In genomic region chr5:31531543-31531887, GRCh38 we compare ENCODE assay signal across 8 cellular contexts. TPM values are rescaled to one million over a fixed set of nuclear protein-coding genes. Genes with fewer than 3 reads are reported as not detected.
A peak's percentile ranks its signal among the peaks of the same experiment; 100 is the strongest.
DNase-seq lines count a peak whose midpoint lies in the region; ATAC-seq and TF ChIP-seq lines count a peak whose summit lies in the region.

No MANE protein-coding gene starts in this region.

- peak overlapping the region; percentile 95 for H3K4me3 Mint-ChIP-seq in T-helper 1 cell treated with Interleukin-12 subunit alpha and Interleukin-12 subunit beta and Interleukin-4 antibody, amounts not matched to agents 30 μg/mL and 1 μg/mL, for 36 hours
- H3K4me3 Mint-ChIP-seq in mesothelial cell of epicardium = peak overlapping the region; percentile 100

- peaks cover 26 to 44% of the 10 kb centered on the region in 2 donors for H3K36me3 ChIP-seq in duodenal mucosa (ENCODE audit: control insufficient read depth in 1 of 2, insufficient read depth in 2 of 2, low read length in 2 of 2)
- peaks cover 26% of the 10 kb centered on the region for H3K36me3 ChIP-seq in thoracic aorta

- DNase-seq in ELR (ENCODE audit: low read depth) (peak; percentile 39), mesothelial cell of epicardium (ENCODE audit: low spot score in 2 of 2, unreplicated experiment in 2 of 2) (peak in 1 of 2 experiments; percentile 48), thoracic aorta (ENCODE audit: low spot score) (no peak), GOT3 (lab: John Stamatoyannopoulos, UW) (no peak)

- no peaks in the 10 kb centered on the region for H3K9me3 Mint-ChIP-seq in T-helper 1 cell treated with Interleukin-12 subunit alpha and Interleukin-12 subunit beta and Interleukin-4 antibody, amounts not matched to agents 30 μg/mL and 1 μg/mL, for 36 hours
- H3K9me3 Mint-ChIP-seq in mesothelial cell of epicardium = no peaks in the 10 kb centered on the region

- no peak for TF ChIP-seq CTCF in mesothelial cell of epicardium (IDR thresholded peaks at IDR 0.05; ENCODE audit: unreplicated experiment)
- TF ChIP-seq CTCF in thoracic aorta (IDR thresholded peaks at IDR 0.05) = no peak

- peak overlapping the region; percentile 90 to 91 for H3K9ac ChIP-seq in duodenal mucosa (ENCODE audit: low read depth in 1 of 2, low read length in 2 of 2)

- H3K27ac Mint-ChIP-seq in T-helper 1 cell treated with Interleukin-12 subunit alpha and Interleukin-12 subunit beta and Interleukin-4 antibody, amounts not matched to agents 30 μg/mL and 1 μg/mL, for 36 hours = peak overlapping the region; percentile 82
- peak overlapping the region; percentile 98 for H3K27ac Mint-ChIP-seq in mesothelial cell of epicardium

- no peaks in the 10 kb centered on the region for H3K27me3 ChIP-seq in duodenal mucosa (ENCODE audit: control insufficient read depth in 1 of 2, insufficient read depth in 2 of 2, low read length in 2 of 2)
- no peaks in the 10 kb centered on the region for H3K27me3 ChIP-seq in thoracic aorta (replicated peaks; ENCODE audit: insufficient read depth)

- no peaks in the 10 kb centered on the region for H3K27me3 Mint-ChIP-seq in T-helper 1 cell treated with Interleukin-12 subunit alpha and Interleukin-12 subunit beta and Interleukin-4 antibody, amounts not matched to agents 30 μg/mL and 1 μg/mL, for 36 hours (ENCODE audit: low read depth)
- no peaks in the 10 kb centered on the region for H3K27me3 Mint-ChIP-seq in mesothelial cell of epicardium (ENCODE audit: low read depth)

- peak; percentile 23 for ATAC-seq in GM21360 (IDR thresholded peaks at IDR 0.05; ENCODE audit: unreplicated experiment)
- peak; percentile 40 for ATAC-seq in HG03521 (IDR thresholded peaks at IDR 0.05; ENCODE audit: unreplicated experiment)
- no peak for ATAC-seq in thoracic aorta (ENCODE audit: insufficient number of reproducible peaks, low FRiP score, low read depth)

- H3K9me3 ChIP-seq in duodenal mucosa (ENCODE audit: control insufficient read depth in 1 of 2, low read length in 2 of 2) (no peaks in the 10 kb centered on the region), thoracic aorta (no peaks in the 10 kb centered on the region)

- peaks cover 40% of the 10 kb centered on the region for H3K36me3 Mint-ChIP-seq in T-helper 1 cell treated with Interleukin-12 subunit alpha and Interleukin-12 subunit beta and Interleukin-4 antibody, amounts not matched to agents 30 μg/mL and 1 μg/mL, for 36 hours (ENCODE audit: low read depth)
- peaks cover 23% of the 10 kb centered on the region for H3K36me3 Mint-ChIP-seq in mesothelial cell of epicardium

- H3K4me1 Mint-ChIP-seq in T-helper 1 cell treated with Interleukin-12 subunit alpha and Interleukin-12 subunit beta and Interleukin-4 antibody, amounts not matched to agents 30 μg/mL and 1 μg/mL, for 36 hours (ENCODE audit: low read depth) = peaks cover 42% of the 10 kb centered on the region
- H3K4me1 Mint-ChIP-seq in mesothelial cell of epicardium = peaks cover 23% of the 10 kb centered on the region

- H3K4me1 ChIP-seq in duodenal mucosa (ENCODE audit: control insufficient read depth in 1 of 2, insufficient read depth in 2 of 2, low read length in 2 of 2) (peaks cover 13 to 23% of the 10 kb centered on the region in 2 donors), thoracic aorta (ENCODE audit: control insufficient read depth in 1 of 2, low read depth in 2 of 2) (peaks cover 15 to 30% of the 10 kb centered on the region in 2 donors)

- H3K4me3 ChIP-seq in duodenal mucosa (ENCODE audit: low read depth in 1 of 2, low read length in 2 of 2) = peak overlapping the region; percentile 98 to 100
- peak overlapping the region; percentile 93 for H3K4me3 ChIP-seq in thoracic aorta

- H3K27ac ChIP-seq in duodenal mucosa (ENCODE audit: low read depth, low read length) (peak overlapping the region; percentile 47), thoracic aorta (peak overlapping the region; percentile 70)

RNA-seq across cellular contexts. Expression of gene DROSHA, which starts 0.4 kb away (rescaled TPM):
- total RNA-seq in mesothelial cell of epicardium (86.7 to 102 TPM (median 93.1 TPM) in 3 replicates), thoracic aorta (10 to 100 TPM; 28.8 to 70.7 TPM)

RNA-seq across cellular contexts. Expression of gene C5orf22, which starts 0.6 kb away (rescaled TPM):
- total RNA-seq in mesothelial cell of epicardium (21.1 to 22.9 TPM (median 22.7 TPM) in 3 replicates), thoracic aorta (10 to 100 TPM; 10.3 to 10.8 TPM)
